1 cellular context compared by ENCODE assay signal in genomic region chr4:139301821-139302611, GRCh38.
TF ChIP-seq lines count a peak whose summit lies in the region.

NDUFC1 (minus strand) TSS chr4:139302477; CDS start chr4:139295798, 6,679 bp downstream.

TF ChIP-seq in GM12878, 131 proteins besides CTCF, POLR2A, EP300 and RAD21 (continued from another document and continues in another):
- TF ChIP-seq E4F1 (IDR thresholded peaks at IDR 0.05; ENCODE audit: borderline replicate concordance, partially characterized antibody) (no peak), PAX5 (IDR thresholded peaks at IDR 0.05; ENCODE audit: borderline replicate concordance, low read depth, low read length) (no peak), YBX1 (IDR thresholded peaks at IDR 0.05) (no peak), WRNIP1 (IDR thresholded peaks at IDR 0.05; ENCODE audit: borderline replicate concordance, low read depth, low read length) (no peak), DPF2 (IDR thresholded peaks at IDR 0.05) (no peak; the same call in 1 of the 2 replicates), TCF7 (IDR thresholded peaks at IDR 0.05; ENCODE audit: borderline replicate concordance) (no peak), IKZF1 (conservative IDR thresholded peaks at IDR 0.05) (peak; percentile 53), SP1 (IDR thresholded peaks at IDR 0.05; ENCODE audit: low read depth, low read length) (no peak), HSF1 (IDR thresholded peaks at IDR 0.05; ENCODE audit: low read depth, low read length) (no peak), ETV6 (conservative IDR thresholded peaks at IDR 0.05 in 1 of 2, IDR thresholded peaks at IDR 0.05 in 1 of 2; ENCODE audit: borderline replicate concordance in 1 of 2, low read depth in 1 of 2) (no peak), BMI1 (IDR thresholded peaks at IDR 0.05; ENCODE audit: borderline replicate concordance) (no peak), KLF5 (IDR thresholded peaks at IDR 0.05; ENCODE audit: partially characterized antibody) (no peak), NBN (IDR thresholded peaks at IDR 0.05) (no peak; the same call in 1 of the 2 replicates), IKZF2 (IDR thresholded peaks at IDR 0.05) (peak; percentile 62 to 77), RELA (IDR thresholded peaks at IDR 0.05; ENCODE audit: borderline replicate concordance, partially characterized antibody) (no peak), TCF3 (IDR thresholded peaks at IDR 0.05; ENCODE audit: borderline replicate concordance, insufficient read depth, low read depth, low read length) (0 out of 2 replicates have a peak, but pooled peaks have one; percentile 41), ESRRA (IDR thresholded peaks at IDR 0.05; ENCODE audit: low read length) (no peak), NKRF (conservative IDR thresholded peaks at IDR 0.05) (peak; percentile 74; the same call in 1 of the 2 replicates), BCL3 (IDR thresholded peaks at IDR 0.05; ENCODE audit: borderline replicate concordance, insufficient read depth, low read depth, low read length, poor library complexity, severe bottlenecking) (no peak), KDM1A (IDR thresholded peaks at IDR 0.05; ENCODE audit: borderline replicate concordance) (no peak), CUX1 (IDR thresholded peaks at IDR 0.05; ENCODE audit: insufficient replicate concordance, low read depth, low read length) (no peak), MYC (IDR thresholded peaks at IDR 0.05; ENCODE audit: insufficient read depth, insufficient read length, insufficient replicate concordance, low read length, severe bottlenecking) (no peak), HDAC2 (IDR thresholded peaks at IDR 0.05) (no peak), E2F4 (IDR thresholded peaks at IDR 0.05; ENCODE audit: low read depth, low read length) (no peak), KAT2A (conservative IDR thresholded peaks at IDR 0.05; ENCODE audit: control insufficient read depth, low read depth, low read length) (no peak), JUNB (IDR thresholded peaks at IDR 0.05) (no peak), ZBTB40 (IDR thresholded peaks at IDR 0.05; ENCODE audit: borderline replicate concordance) (no peak), GABPA (IDR thresholded peaks at IDR 0.05; ENCODE audit: low read depth) (no peak), CHD4 (IDR thresholded peaks at IDR 0.05) (no peak), GATAD2B (conservative IDR thresholded peaks at IDR 0.05; ENCODE audit: low read depth) (no peak), HDAC6 (IDR thresholded peaks at IDR 0.05; ENCODE audit: unreplicated experiment) (no peak), ZBTB4 (CRISPR knock-in tag; IDR thresholded peaks at IDR 0.05) (no peak), MTA2 (IDR thresholded peaks at IDR 0.05; ENCODE audit: low read depth) (no peak), ATF7 (IDR thresholded peaks at IDR 0.05; ENCODE audit: low read depth) (peak; percentile 47; the same call in 1 of the 2 replicates), MEF2A (IDR thresholded peaks at IDR 0.05; ENCODE audit: insufficient read depth, low read depth, low read length) (no peak), NR2C1 (IDR thresholded peaks at IDR 0.05) (0 out of 2 replicates have a peak, but pooled peaks have one; percentile 40), EGR1 (IDR thresholded peaks at IDR 0.05; ENCODE audit: borderline replicate concordance in 1 of 2, low read depth in 2 of 2, low read length in 2 of 2) (0 out of 3 replicates have a peak, but pooled peaks of 1 of the 2 experiments have one; percentile 36)
